ENCODE assay signal across 8 cellular contexts in genomic region chr10:115092555-115093285, GRCh38. TPM values are rescaled to one million over a fixed set of nuclear protein-coding genes. Genes with fewer than 3 reads are reported as not detected.
DNase-seq lines count a peak whose midpoint lies in the region; ATAC-seq and TF ChIP-seq lines count a peak whose summit lies in the region.

No MANE protein-coding gene starts in this region.

- H3K27me3 Mint-ChIP-seq in osteocyte (ENCODE audit: unreplicated experiment): no peaks in the 10 kb centered on the region

- H3K27ac Mint-ChIP-seq in osteocyte (ENCODE audit: unreplicated experiment): peak overlapping the region; percentile 81

- peaks cover 2% of the 10 kb centered on the region for H3K36me3 Mint-ChIP-seq in osteocyte (ENCODE audit: unreplicated experiment)

- H3K4me3 Mint-ChIP-seq in osteocyte (ENCODE audit: unreplicated experiment): peak overlapping the region; percentile 87

- H3K4me1 Mint-ChIP-seq in osteocyte (ENCODE audit: unreplicated experiment): peaks cover 18% of the 10 kb centered on the region

- no peaks in the 10 kb centered on the region for H3K9me3 Mint-ChIP-seq in osteocyte (ENCODE audit: unreplicated experiment)

- ATAC-seq in HG02678 (IDR thresholded peaks at IDR 0.05; ENCODE audit: unreplicated experiment): peak; percentile 73

- no peak for TF ChIP-seq CTCF in osteocyte (IDR thresholded peaks at IDR 0.05)

- peak; percentile 4 for DNase-seq in activated naive CD4-positive, alpha-beta T cell treated with Interleukin-2 at 50 U/mL for 16 hours
- no peak for DNase-seq in activated naive CD4-positive, alpha-beta T cell (lab: John Stamatoyannopoulos, UW)
- peak; percentile 9 for DNase-seq in NCI-H146 treated with DMSO at 0.1 percent for 48 hours (lab: John Stamatoyannopoulos, UW; ENCODE audit: unreplicated experiment)
- peak; percentile 3 for DNase-seq in activated gamma-delta T cell treated with Interleukin-2 at 50 U/mL for 16 hours
- peak; percentile 61 for DNase-seq in glomerular visceral epithelial cell (ENCODE audit: extremely low spot score)
- DNase-seq in osteocyte (ENCODE audit: extremely low spot score, unreplicated experiment): no peak
- no peak for DNase-seq in mucosa of gallbladder (ENCODE audit: low spot score)

RNA-seq across cellular contexts. Expression of gene ATRNL1, which starts 0.4 kb away (rescaled TPM):
- total RNA-seq in osteocyte: 20.2 and 23.6 TPM in 2 replicates
- 2.7 TPM for total RNA-seq in mucosa of gallbladder

Comparison
In these comparisons a context has a peak if more than half of its experiments do, and no peak if none do; other contexts are left out.
1. DNase-seq: peak in activated naive CD4-positive, alpha-beta T cell treated with Interleukin-2 at 50 U/mL for 16 hours (single experiment), NCI-H146 treated with DMSO at 0.1 percent for 48 hours (single experiment), activated gamma-delta T cell treated with Interleukin-2 at 50 U/mL for 16 hours (single experiment) and glomerular visceral epithelial cell (single experiment); none in activated naive CD4-positive, alpha-beta T cell (0 of 4), osteocyte (single experiment) and mucosa of gallbladder (single experiment).